1 cellular context compared by ENCODE assay signal in genomic region chr2:170020777-170021176, GRCh38.
TF ChIP-seq lines count a peak whose summit lies in the region.

No MANE protein-coding gene starts in this region.

TF ChIP-seq in K562, 482 proteins besides CTCF, POLR2A, EP300 and RAD21 (continued from another document and continues in another):
- TF ChIP-seq HMGXB4 (CRISPR knock-in tag; IDR thresholded peaks at IDR 0.05) (no peak), YBX1 (IDR thresholded peaks at IDR 0.05) (no peak), MCM7 (IDR thresholded peaks at IDR 0.05) (no peak), ZBED1 (IDR thresholded peaks at IDR 0.05) (no peak), GATAD2B (IDR thresholded peaks at IDR 0.05; ENCODE audit: borderline replicate concordance) (no peak), USF1 (CRISPR knock-in tag; IDR thresholded peaks at IDR 0.05) (no peak), GABPA (tag; conservative IDR thresholded peaks at IDR 0.05; ENCODE audit: low read depth) (no peak), GMEB1 (CRISPR knock-in tag; IDR thresholded peaks at IDR 0.05) (no peak), POLR2H (tag; IDR thresholded peaks at IDR 0.05; ENCODE audit: low read depth) (0 out of 2 replicates have a peak, but pooled peaks have one; percentile 8), ZNF197 (CRISPR knock-in tag; IDR thresholded peaks at IDR 0.05; ENCODE audit: low read depth) (no peak), TEAD4 (IDR thresholded peaks at IDR 0.05; ENCODE audit: low read length) (peak; percentile 56), TEAD4 (CRISPR knock-in tag; IDR thresholded peaks at IDR 0.05; ENCODE audit: borderline replicate concordance) (no peak), ZNF174 (CRISPR knock-in tag; IDR thresholded peaks at IDR 0.05) (no peak), TAL1 (IDR thresholded peaks at IDR 0.05) (peak; percentile 31; the same call in 1 of the 2 replicates), ZNF740 (CRISPR knock-in tag; IDR thresholded peaks at IDR 0.05) (no peak), ZNF740 (tag; IDR thresholded peaks at IDR 0.05) (0 out of 4 replicates have a peak, but pooled peaks of 1 of the 2 experiments have one; percentile 40), ZNF318 (IDR thresholded peaks at IDR 0.05; ENCODE audit: borderline replicate concordance in 1 of 2, low read depth in 1 of 2) (no peak), MTA1 (IDR thresholded peaks at IDR 0.05; ENCODE audit: borderline replicate concordance) (no peak), ELK1 (CRISPR knock-in tag; IDR thresholded peaks at IDR 0.05) (no peak), KLF1 (tag; IDR thresholded peaks at IDR 0.05) (no peak), ZBTB1 (CRISPR knock-in tag; IDR thresholded peaks at IDR 0.05; ENCODE audit: borderline replicate concordance, low read depth) (no peak), XRCC4 (IDR thresholded peaks at IDR 0.05; ENCODE audit: extremely low read depth, insufficient read depth, insufficient read length) (no peak), HINFP (tag; conservative IDR thresholded peaks at IDR 0.05; ENCODE audit: low read depth) (no peak), MEF2D (tag; conservative IDR thresholded peaks at IDR 0.05; ENCODE audit: low read depth) (no peak), CBFA2T3 (IDR thresholded peaks at IDR 0.05) (peak; percentile 65), KDM1A (IDR thresholded peaks at IDR 0.05) (peak; percentile 13 to 40; a peak in 1 of 4 replicates), POLR2AphosphoS2 (IDR thresholded peaks at IDR 0.05; ENCODE audit: low read length) (no peak), RBM14 (IDR thresholded peaks at IDR 0.05; ENCODE audit: borderline replicate concordance, insufficient read depth, low read depth, low read length) (no peak), FOXM1 (IDR thresholded peaks at IDR 0.05; ENCODE audit: low read depth) (no peak), FOXM1 (CRISPR knock-in tag; IDR thresholded peaks at IDR 0.05; ENCODE audit: low read depth) (no peak), NELFE (IDR thresholded peaks at IDR 0.05; ENCODE audit: insufficient read depth, insufficient read length) (no peak), HMBOX1 (IDR thresholded peaks at IDR 0.05) (no peak), SMARCE1 (IDR thresholded peaks at IDR 0.05) (no peak), ARHGAP35 (IDR thresholded peaks at IDR 0.05; ENCODE audit: partially characterized antibody) (no peak), ARID1B (IDR thresholded peaks at IDR 0.05) (peak; percentile 38; the same call in 1 of the 2 replicates), ZNF3 (CRISPR knock-in tag; IDR thresholded peaks at IDR 0.05) (no peak), PHTF2 (CRISPR knock-in tag; IDR thresholded peaks at IDR 0.05) (no peak; the same call in 1 of the 2 replicates), NCOR1 (IDR thresholded peaks at IDR 0.05) (peak; percentile 19; the same call in 1 of the 2 replicates), HNRNPLL (IDR thresholded peaks at IDR 0.05; ENCODE audit: low read depth, low read length, poor library complexity, severe bottlenecking) (no peak), UBTF (IDR thresholded peaks at IDR 0.05; ENCODE audit: borderline replicate concordance in 1 of 2, low read depth in 2 of 2, low read length in 2 of 2) (no peak), RCOR1 (IDR thresholded peaks at IDR 0.05; ENCODE audit: borderline replicate concordance in 1 of 2, low read depth in 2 of 2, low read length in 2 of 2) (peak in 1 of 2 experiments; percentile 58; a peak in 1 of 4 replicates), SRSF9 (IDR thresholded peaks at IDR 0.05; ENCODE audit: borderline replicate concordance, low read depth, low read length) (no peak)
